9 cellular contexts compared by ENCODE assay signal in genomic region chr5:54944364-54944763, GRCh38. TPM values are rescaled to one million over a fixed set of nuclear protein-coding genes. Genes with fewer than 3 reads are reported as not detected.
DNase-seq lines count a peak whose midpoint lies in the region; ATAC-seq, FAIRE-seq and TF ChIP-seq lines count a peak whose summit lies in the region.
"Had no signal": no experiment of that assay in that cellular context is flagged by ENCODE, and none has a peak within 500 bp of the region (broad histone marks: within the 10 kb centered on the region; RNA-seq: fewer than 3 reads in every experiment).

No MANE protein-coding gene starts in this region.

- WGBS in endodermal cell (ENCODE audit: insufficient coverage in 1 of 2, insufficient read length in 1 of 2), 2 experiments: 89 to 94% methylated on average over 4 to 7 of the region's 7 CpGs
- 55 to 67% methylated on average over 7 of the region's 7 CpGs for WGBS in pancreas, 2 donors

- no peak for FAIRE-seq in pancreas (lab: Jason Lieb, UNC)

- H3K4me3 Mint-ChIP-seq in endodermal cell: no peak overlapping the region

- H3K4me1 Mint-ChIP-seq in endodermal cell: peaks cover 23% of the 10 kb centered on the region

- H3K36me3 Mint-ChIP-seq in endodermal cell (ENCODE audit: low read depth): no peaks in the 10 kb centered on the region

- CTCF ChIA-PET in HEK293 (lab: Yijun Ruan, JAX): interaction anchor here (0.5 to 4.8 kb wide), 46 partner anchors 11 to 226 kb away, joined by 3 to 42 read pairs (median 4); partner anchors contain the start of gene GPX8

- no peaks in the 10 kb centered on the region for H3K9me3 ChIP-seq in HEK293 (ENCODE audit: control insufficient read depth, insufficient read depth, low read depth, low read length)
- H3K9me3 ChIP-seq in endodermal cell (ENCODE audit: control insufficient read depth, low read length): no peaks in the 10 kb centered on the region
- no peaks in the 10 kb centered on the region for H3K9me3 ChIP-seq in pancreas

- H3K9ac ChIP-seq in endodermal cell (ENCODE audit: extremely low read depth, low read length, poor library complexity, severe bottlenecking): no peak overlapping the region

- H3K27ac ChIP-seq in HEK293 (ENCODE audit: extremely low read depth, low read depth, low read length): no peak overlapping the region
- no peak overlapping the region for H3K27ac ChIP-seq in VCaP
- H3K27ac ChIP-seq in endodermal cell (ENCODE audit: low read depth, low read length): no peak overlapping the region
- no peak overlapping the region for H3K27ac ChIP-seq in pancreas
- H3K27ac ChIP-seq: skin epidermis had no signal

- no peak overlapping the region for H3K4me3 ChIP-seq in HEK293 (ENCODE audit: low read depth, low read length)
- H3K4me3 ChIP-seq in endodermal cell (ENCODE audit: low read length): no peak overlapping the region
- H3K4me3 ChIP-seq in pancreas: no peak overlapping the region
- H3K4me3 ChIP-seq: skin epidermis had no signal

- H3K27me3 ChIP-seq in endodermal cell (ENCODE audit: control insufficient read depth, insufficient read depth, low read length, poor library complexity, severe bottlenecking): no peaks in the 10 kb centered on the region
- H3K27me3 ChIP-seq in pancreas: no peaks in the 10 kb centered on the region

- peak in 3 of 4 donors; percentile 52 to 65 (median 64) for ATAC-seq in pancreas
- ATAC-seq in GM21367 (IDR thresholded peaks at IDR 0.05; ENCODE audit: unreplicated experiment): no peak
- ATAC-seq in HG03457 (IDR thresholded peaks at IDR 0.05; ENCODE audit: unreplicated experiment): no peak

- H3K36me3 ChIP-seq in HEK293 (ENCODE audit: control insufficient read depth in 2 of 2, insufficient read depth in 1 of 2, low read length in 2 of 2) (no peaks in the 10 kb centered on the region), endodermal cell (ENCODE audit: control insufficient read depth, insufficient read depth, low read length) (no peaks in the 10 kb centered on the region), pancreas (no peaks in the 10 kb centered on the region)

- H3K9me3 Mint-ChIP-seq in endodermal cell: no peaks in the 10 kb centered on the region

- POLR2A ChIA-PET in HEK293 (lab: Yijun Ruan, JAX): no interaction called here

- H3K27ac Mint-ChIP-seq in endodermal cell: no peak overlapping the region

- no peaks in the 10 kb centered on the region for H3K4me1 ChIP-seq in HEK293 (ENCODE audit: control insufficient read depth, insufficient read depth, low read length)
- peaks cover 11% of the 10 kb centered on the region for H3K4me1 ChIP-seq in endodermal cell (ENCODE audit: control insufficient read depth, insufficient read depth, low read length)
- no peaks in the 10 kb centered on the region for H3K4me1 ChIP-seq in pancreas

- peaks cover 7% of the 10 kb centered on the region for H3K27me3 Mint-ChIP-seq in endodermal cell (ENCODE audit: insufficient read depth)

- TF ChIP-seq CTCF in HEK293 (tag by site-specific recombination; IDR thresholded peaks at IDR 0.05) (no peak), VCaP (conservative IDR thresholded peaks at IDR 0.05) (peak; percentile 75), endodermal cell (conservative IDR thresholded peaks at IDR 0.05) (peak; percentile 80), pancreas (IDR thresholded peaks at IDR 0.05) (peak; percentile 29 to 62 (median 49))

- DNase-seq in COLO829 (ENCODE audit: low spot score) (peak; percentile 13), endodermal cell (no peak), pancreas (peak in 1 of 6 donors; percentile 12), NCI-H128 (lab: John Stamatoyannopoulos, UW; ENCODE audit: unreplicated experiment) (no peak)

- intact Hi-C loops in pancreas (cut with DNase I): loop anchor here in 1 of 3 donors (10.0 kb wide), 1 partner anchor 200 kb away; no protein-coding TSS in a partner anchor

TF ChIP-seq in HEK293, 187 proteins besides CTCF, POLR2A, EP300 and RAD21:
- TF ChIP-seq ZNF654 (tag by site-specific recombination; IDR thresholded peaks at IDR 0.05; ENCODE audit: low read depth) (peak; percentile 49; the same call in 1 of the 2 replicates), ZNF157 (tag by site-specific recombination; IDR thresholded peaks at IDR 0.05) (no peak), SP3 (tag by site-specific recombination; IDR thresholded peaks at IDR 0.05) (no peak), OVOL3 (tag by site-specific recombination; IDR thresholded peaks at IDR 0.05) (no peak)

RNA-seq across cellular contexts. Expression of gene ESM1, which starts 41.0 kb away (rescaled TPM):
- total RNA-seq in endodermal cell (not detected), pancreas (under 1 TPM in 4 of 6 donors, not detected in 2; 0.19 to 0.84 (median 0.69) TPM)
- not detected for polyA plus RNA-seq in endodermal cell (2013, experiment 1 of 2)
- polyA plus RNA-seq in endodermal cell (2013, experiment 2 of 2): not detected
- polyA plus RNA-seq in pancreas: 1 to 10 TPM in 1 of 2 donors, under 1 TPM in 1; 0.08 to 1.0 TPM

Comparison
In these comparisons a context has a peak if more than half of its experiments do, and no peak if none do; other contexts are left out.
1. ATAC-seq: peak in pancreas (3 of 4); none in GM21367 (single experiment) and HG03457 (single experiment).